Comparison of ENCODE assay signal across 1 cellular context in the genomic region with DNA sequence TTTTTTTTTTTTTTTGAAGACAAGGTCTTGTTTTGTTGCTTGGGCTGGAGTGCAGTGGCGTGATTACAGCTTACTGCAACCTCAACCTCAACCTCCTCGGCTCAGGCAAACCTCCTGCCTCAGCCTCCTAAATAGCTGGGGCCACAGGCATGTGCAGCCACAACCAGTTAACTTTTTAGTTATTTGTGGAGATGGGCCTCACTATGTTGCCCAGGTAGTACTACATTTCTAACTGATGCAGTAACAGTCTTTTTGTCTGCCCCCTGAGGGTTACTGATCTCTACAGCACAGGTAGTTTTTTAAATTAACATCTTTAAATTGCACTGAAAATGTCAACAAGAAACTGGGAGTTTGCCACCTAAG.
TF ChIP-seq lines count a peak whose summit lies in the region.

No MANE protein-coding gene starts in this region.

TF ChIP-seq in GM23338, 12 proteins besides CTCF, POLR2A, EP300 and RAD21 (continued from another document):
- TF ChIP-seq ZNF462 (CRISPR knock-in tag; IDR thresholded peaks at IDR 0.05) (no peak), ZNF331 (CRISPR knock-in tag; IDR thresholded peaks at IDR 0.05; ENCODE audit: low read depth) (no peak), EZH2 (IDR thresholded peaks at IDR 0.05; ENCODE audit: low read depth, unreplicated experiment) (no peak), STAT1 (IDR thresholded peaks at IDR 0.05; ENCODE audit: unreplicated experiment) (no peak), POLR2AphosphoS5 (IDR thresholded peaks at IDR 0.05; ENCODE audit: low read depth) (no peak)
- TF ChIP-seq, protein P1, sequence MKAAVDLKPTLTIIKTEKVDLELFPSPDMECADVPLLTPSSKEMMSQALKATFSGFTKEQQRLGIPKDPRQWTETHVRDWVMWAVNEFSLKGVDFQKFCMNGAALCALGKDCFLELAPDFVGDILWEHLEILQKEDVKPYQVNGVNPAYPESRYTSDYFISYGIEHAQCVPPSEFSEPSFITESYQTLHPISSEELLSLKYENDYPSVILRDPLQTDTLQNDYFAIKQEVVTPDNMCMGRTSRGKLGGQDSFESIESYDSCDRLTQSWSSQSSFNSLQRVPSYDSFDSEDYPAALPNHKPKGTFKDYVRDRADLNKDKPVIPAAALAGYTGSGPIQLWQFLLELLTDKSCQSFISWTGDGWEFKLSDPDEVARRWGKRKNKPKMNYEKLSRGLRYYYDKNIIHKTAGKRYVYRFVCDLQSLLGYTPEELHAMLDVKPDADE (IDR thresholded peaks at IDR 0.05) = no peak
